Comparison of ENCODE assay signal across 11 cellular contexts in the genomic region with DNA sequence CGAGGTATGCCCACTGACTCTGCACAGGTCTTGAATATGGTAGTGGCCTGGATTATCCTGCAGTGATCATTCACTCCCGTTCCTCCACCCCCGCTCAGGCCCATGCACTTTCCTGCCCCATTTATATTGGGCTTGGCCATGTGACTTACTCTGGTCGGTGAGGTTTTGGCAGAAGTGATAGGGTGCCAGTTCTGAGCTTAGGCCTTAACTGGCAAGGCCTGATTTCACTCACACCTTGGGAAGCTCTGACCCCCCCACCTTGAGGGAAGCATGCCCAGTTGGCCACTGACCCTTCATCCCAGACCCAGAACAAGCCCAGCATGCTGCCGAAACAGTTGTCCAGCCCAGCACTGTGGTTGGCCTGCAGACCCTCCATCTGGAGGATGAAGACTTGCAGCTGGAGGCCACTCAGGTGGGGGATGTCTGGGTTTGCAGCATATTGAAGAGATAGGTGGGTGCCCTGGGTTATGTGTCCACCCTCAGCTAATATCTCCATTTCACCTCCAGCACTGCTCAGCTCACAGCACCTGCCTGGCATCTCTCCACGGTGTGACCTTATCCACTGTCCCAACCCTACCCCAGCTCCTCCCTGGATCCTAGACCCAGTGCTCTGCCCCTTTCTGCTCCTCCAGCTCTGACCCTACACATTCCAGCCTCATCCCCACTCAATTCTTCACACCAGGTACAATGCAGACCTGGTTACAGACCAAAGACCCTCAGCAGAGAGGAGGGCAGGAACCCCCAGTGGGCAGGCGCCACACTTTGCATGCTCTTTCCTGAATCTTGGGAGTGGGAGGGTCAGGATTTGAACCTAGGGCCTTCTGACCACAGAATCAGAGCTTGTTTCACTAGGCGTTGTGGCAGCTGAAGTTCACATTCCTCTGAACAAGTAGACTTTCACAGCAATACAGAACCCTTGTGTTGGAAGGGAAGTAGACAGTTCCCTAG.
A peak's percentile ranks its signal among the peaks of the same experiment; 100 is the strongest.
DNase-seq lines count a peak whose midpoint lies in the region; ATAC-seq and TF ChIP-seq lines count a peak whose summit lies in the region.
"Had no signal": no experiment of that assay in that cellular context is flagged by ENCODE, and none has a peak within 500 bp of the region (broad histone marks: within the 10 kb centered on the region; RNA-seq: fewer than 3 reads in every experiment).

No MANE protein-coding gene starts in this region.

- no peak overlapping the region for H3K27ac ChIP-seq in upper lobe of left lung

- H3K4me1 Mint-ChIP-seq in central memory CD8-positive, alpha-beta T cell, result peaks cover 16% of the 10 kb centered on the region

- H3K9me3 ChIP-seq in upper lobe of left lung, result peaks cover 0 to 4% (median 0%) of the 10 kb centered on the region in 4 donors

- TF ChIP-seq CTCF in upper lobe of left lung (IDR thresholded peaks at IDR 0.05), result no peak

- no peaks in the 10 kb centered on the region for H3K4me1 ChIP-seq in upper lobe of left lung

- peak overlapping the region; percentile 74 for H3K4me3 Mint-ChIP-seq in central memory CD8-positive, alpha-beta T cell

- H3K36me3 Mint-ChIP-seq in central memory CD8-positive, alpha-beta T cell (ENCODE audit: insufficient read depth), result peaks cover 61% of the 10 kb centered on the region

- no peaks in the 10 kb centered on the region for H3K27me3 ChIP-seq in upper lobe of left lung

- no peak for TF ChIP-seq EP300 in upper lobe of left lung (IDR thresholded peaks at IDR 0.05)

- no peak overlapping the region for H3K4me3 ChIP-seq in upper lobe of left lung

- 94 to 95% methylated on average over 8 of the region's 8 CpGs for WGBS in upper lobe of left lung, 2 donors

- DNase-seq in stimulated activated CD4-positive, alpha-beta T cell treated with anti-CD3 and anti-CD28 coated beads, Interleukin-15, amount 100 ng/mL, for 48 hours (ENCODE audit: low read depth in 2 of 2), result peak; percentile 37 to 41
- no peak for DNase-seq in stimulated activated CD4-positive, alpha-beta T cell treated with anti-CD3 and anti-CD28 coated beads, Interleukin-12 subunit alpha, Interleukin-12 subunit beta, amount 100 ng/mL, for 4 hours
- DNase-seq in T-helper 1 cell (peak in 4 of 5 donors; percentile 34 to 76 (median 62)), upper lobe of left lung (no peak), posterior cingulate gyrus (no peak), dedifferentiated amniotic fluid mesenchymal stem cell (ENCODE audit: extremely low spot score) (no peak)
- DNase-seq in central memory CD8-positive, alpha-beta T cell (ENCODE audit: low spot score in 2 of 2), result peak; percentile 27 to 68
- DNase-seq: C1 segment of cervical spinal cord had no signal

- intact Hi-C loops in posterior cingulate gyrus (cut with DNase I), result no loop called here

- no peak for TF ChIP-seq POLR2A in upper lobe of left lung (IDR thresholded peaks at IDR 0.05)

- H3K36me3 ChIP-seq in upper lobe of left lung, result no peaks in the 10 kb centered on the region

- peaks cover 14% of the 10 kb centered on the region for H3K9me3 Mint-ChIP-seq in central memory CD8-positive, alpha-beta T cell

- H3K27ac Mint-ChIP-seq in central memory CD8-positive, alpha-beta T cell (ENCODE audit: low read depth), result peak overlapping the region; percentile 98

- no peaks in the 10 kb centered on the region for H3K27me3 Mint-ChIP-seq in central memory CD8-positive, alpha-beta T cell

- ATAC-seq in central memory CD8-positive, alpha-beta T cell (replicated peaks; ENCODE audit: extremely low read depth, poor library complexity, severe bottlenecking), result peak; percentile 57
- ATAC-seq in upper lobe of left lung (ENCODE audit: low FRiP score in 2 of 2) (peak; percentile 9 to 38), GM21526 (IDR thresholded peaks at IDR 0.05; ENCODE audit: low FRiP score, unreplicated experiment) (no peak)
- ATAC-seq: left lobe of liver, sciatic nerve had no signal

Comparison
In these comparisons a context has a peak if more than half of its experiments do, and no peak if none do; other contexts are left out.
1. DNase-seq: peak in stimulated activated CD4-positive, alpha-beta T cell treated with anti-CD3 and anti-CD28 coated beads, Interleukin-15, amount 100 ng/mL, for 48 hours (2 of 2), T-helper 1 cell (4 of 5) and central memory CD8-positive, alpha-beta T cell (2 of 2); none in stimulated activated CD4-positive, alpha-beta T cell treated with anti-CD3 and anti-CD28 coated beads, Interleukin-12 subunit alpha, Interleukin-12 subunit beta, amount 100 ng/mL, for 4 hours (single experiment), upper lobe of left lung (0 of 2), posterior cingulate gyrus (0 of 10) and dedifferentiated amniotic fluid mesenchymal stem cell (single experiment).